Comparison of ENCODE assay signal across 21 cellular contexts in the genomic region with DNA sequence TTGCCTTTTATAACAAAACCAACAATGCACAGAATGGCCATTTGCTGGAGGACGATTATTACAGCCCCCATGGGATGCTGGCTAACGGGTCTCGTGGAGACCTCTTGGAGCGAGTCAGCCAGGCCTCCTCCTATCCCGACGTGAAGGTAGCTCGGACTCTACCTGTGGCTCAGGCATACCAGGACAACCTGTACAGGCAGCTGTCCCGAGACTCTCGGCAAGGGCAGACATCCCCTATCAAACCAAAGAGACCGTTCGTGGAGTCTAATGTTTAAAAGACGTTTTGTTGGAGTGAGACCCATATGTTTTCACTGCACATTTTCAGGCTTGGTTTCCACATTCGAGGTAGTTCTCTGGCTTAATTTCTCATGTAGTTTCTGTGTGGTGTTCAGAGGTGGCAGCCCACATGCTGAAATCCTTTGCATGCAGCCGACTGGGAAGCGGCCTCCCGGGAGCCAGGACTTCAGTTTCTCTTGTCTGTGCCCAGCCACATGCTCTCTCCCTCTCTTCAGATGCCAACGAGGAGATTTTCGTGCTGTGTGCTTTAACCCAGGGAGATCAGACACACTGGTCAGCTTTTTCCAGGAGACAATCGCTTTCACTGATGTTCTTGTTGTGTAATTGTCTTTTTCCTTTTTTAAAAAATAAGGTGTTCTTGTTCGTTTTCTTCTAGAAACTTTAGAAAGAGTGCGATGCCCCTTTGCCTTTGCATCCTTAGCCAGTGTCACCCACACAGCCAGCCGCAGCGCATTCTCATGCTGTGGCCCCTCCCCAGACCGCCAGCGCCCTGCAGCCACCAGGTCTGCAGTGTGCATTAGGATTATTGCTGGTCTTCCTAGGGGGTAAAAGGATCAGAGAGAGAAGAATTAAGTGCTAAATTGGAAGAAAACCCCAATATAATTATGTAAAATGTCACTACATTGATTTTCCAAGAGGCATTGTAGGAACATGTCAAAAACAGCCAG. TPM values are rescaled to one million over a fixed set of nuclear protein-coding genes. Genes with fewer than 3 reads are reported as not detected.
DNase-seq lines count a peak whose midpoint lies in the region; ATAC-seq, FAIRE-seq and TF ChIP-seq lines count a peak whose summit lies in the region.
"Had no signal": no experiment of that assay in that cellular context is flagged by ENCODE, and none has a peak within 500 bp of the region (broad histone marks: within the 10 kb centered on the region; RNA-seq: fewer than 3 reads in every experiment).

No MANE protein-coding gene starts in this region.

- DNase-seq in activated CD4-positive, alpha-beta T cell treated with anti-CD3 and anti-CD28 coated beads, Interleukin-2, amount 10 ng/mL, durations not matched to agents 7 days and 5 days, result no peak
- no peak for DNase-seq in activated CD4-positive, alpha-beta T cell treated with anti-CD3 and anti-CD28 coated beads for 4 hours
- DNase-seq in K562 (ENCODE audit: extremely low read depth in 1 of 4, low spot score in 3 of 4) (no peak), islet precursor cell (peak; percentile 52), ureter (ENCODE audit: low spot score) (peak; percentile 29), NCI-H1105 treated with DMSO at 0.1 percent for 48 hours (lab: John Stamatoyannopoulos, UW) (no peak)
- DNase-seq in activated T-cell treated with anti-CD3 and anti-CD28 coated beads, Interleukin-2, amount 50 U/mL, for 1 hour, result no peak
- DNase-seq: AML-193, C1 segment of cervical spinal cord, KG1, NCI-H1092 treated with DMSO at 0.1 percent for 48 hours, NCI-H2029 treated with DMSO at 0.1 percent for 48 hours, NCI-H2171, NCI-H345, NCI-H774, OCI-M1, SHP77 had no signal

- TF ChIP-seq CTCF in K562 (IDR thresholded peaks at IDR 0.05 in 2 of 3, conservative IDR thresholded peaks at IDR 0.05 in 1 of 3; ENCODE audit: insufficient read depth in 2 of 3, low read depth in 1 of 3, low read length in 3 of 3), result no peak

- no peaks in the 10 kb centered on the region for H3K9me1 ChIP-seq in K562 (ENCODE audit: control insufficient read depth, insufficient read depth, low read length)

- no peaks in the 10 kb centered on the region for H3K9me3 ChIP-seq in K562 (replicated peaks; ENCODE audit: control insufficient read depth, insufficient read depth, low read depth, low read length)

- CTCF ChIA-PET in activated CD4-positive, alpha-beta T cell treated with anti-CD3 and anti-CD28 coated beads, Interleukin-2, amount 10 ng/mL, durations not matched to agents 7 days and 5 days (lab: Charles Lee), result no interaction called here
- CTCF ChIA-PET in K562 (lab: Yijun Ruan, JAX; ENCODE audit: low intra/inter-chr PET ratio), result no interaction called here

- H3K4me1 ChIP-seq in K562 (replicated peaks in 1 of 2; ENCODE audit: control insufficient read depth in 2 of 2, insufficient read depth in 2 of 2, low read length in 2 of 2), result peaks cover 15 to 30% of the 10 kb centered on the region in 2 experiments

- H3K36me3 Mint-ChIP-seq in activated CD4-positive, alpha-beta T cell treated with anti-CD3 and anti-CD28 coated beads, Interleukin-2, amount 10 ng/mL, durations not matched to agents 7 days and 5 days (ENCODE audit: low read depth), result peaks cover 1% of the 10 kb centered on the region

- POLR2A ChIA-PET in activated CD4-positive, alpha-beta T cell treated with anti-CD3 and anti-CD28 coated beads, Interleukin-2, amount 10 ng/mL, durations not matched to agents 7 days and 5 days (lab: Charles Lee), result no interaction called here
- POLR2A ChIA-PET in K562 (lab: Yijun Ruan, JAX), result interaction anchor here (0.6 to 0.7 kb wide), 2 partner anchors 23 to 300 kb away, joined by 3 read pairs; no protein-coding TSS in a partner anchor

- no peak overlapping the region for H3K4me3 Mint-ChIP-seq in activated CD4-positive, alpha-beta T cell treated with anti-CD3 and anti-CD28 coated beads, Interleukin-2, amount 10 ng/mL, durations not matched to agents 7 days and 5 days

- no TSS peak for BruUV-seq in K562 (replicated peaks; lab: Mats Ljungman, UMichigan)

- 84% methylated on average over 25 of the region's 25 CpGs for WGBS in K562 (ENCODE audit: insufficient coverage, low coverage, missing lambda C conversion rate)

- no peak for FAIRE-seq in K562 (lab: Jason Lieb, UNC)
- FAIRE-seq: D721Med had no signal

- TF ChIP-seq RAD21 in K562 (CRISPR knock-in tag; conservative IDR thresholded peaks at IDR 0.05 in 1 of 2, IDR thresholded peaks at IDR 0.05 in 1 of 2), result no peak

- H3K27ac ChIP-seq in K562 (ENCODE audit: extremely low read depth, low read depth, low read length), result no peak overlapping the region; the same call in 2 of the 3 replicates

- no peaks in the 10 kb centered on the region for H3K79me2 ChIP-seq in K562 (ENCODE audit: control insufficient read depth, insufficient read depth, low read length)

- H3K4me3 ChIP-seq in K562, result no peak overlapping the region

- H3K4me1 Mint-ChIP-seq in activated CD4-positive, alpha-beta T cell treated with anti-CD3 and anti-CD28 coated beads, Interleukin-2, amount 10 ng/mL, durations not matched to agents 7 days and 5 days, result peaks cover 41% of the 10 kb centered on the region

- H3K4me2 ChIP-seq in K562 (ENCODE audit: insufficient read depth, low read length), result no peak overlapping the region

- TF ChIP-seq EP300 in K562 (IDR thresholded peaks at IDR 0.05; ENCODE audit: low read length), result no peak

- H2AFZ ChIP-seq in K562 (ENCODE audit: low read depth, low read length), result no peak overlapping the region

- peak overlapping the region; percentile 4 for H3K27ac Mint-ChIP-seq in activated CD4-positive, alpha-beta T cell treated with anti-CD3 and anti-CD28 coated beads, Interleukin-2, amount 10 ng/mL, durations not matched to agents 7 days and 5 days

- 0 out of 3 replicates have a peak, but pooled peaks cover 2% of the 10 kb centered on the region for H3K36me3 ChIP-seq in K562 (ENCODE audit: control insufficient read depth, insufficient read depth, low read length)

- H3K27me3 ChIP-seq in K562 (ENCODE audit: control insufficient read depth in 2 of 2, insufficient read depth in 2 of 2, low read length in 2 of 2), result no peaks in the 10 kb centered on the region

- no peak for TF ChIP-seq POLR2A in K562 (conservative IDR thresholded peaks at IDR 0.05)

- ATAC-seq in K562, result no peak
- ATAC-seq in esophagus mucosa, result no peak

- H3K27me3 Mint-ChIP-seq in activated CD4-positive, alpha-beta T cell treated with anti-CD3 and anti-CD28 coated beads, Interleukin-2, amount 10 ng/mL, durations not matched to agents 7 days and 5 days, result peaks cover 2% of the 10 kb centered on the region

- in situ Hi-C loops in K562 (cut with MboI), result loop anchor here (5.0 to 25.0 kb wide), 3 partner anchors 55 to 735 kb away; a partner anchor contains a TSS

- H3K9ac ChIP-seq in K562 (ENCODE audit: insufficient read depth in 1 of 2, low read depth in 2 of 2, low read length in 2 of 2), result no peak overlapping the region

- H3K9me3 Mint-ChIP-seq in activated CD4-positive, alpha-beta T cell treated with anti-CD3 and anti-CD28 coated beads, Interleukin-2, amount 10 ng/mL, durations not matched to agents 7 days and 5 days, result no peaks in the 10 kb centered on the region

- no peaks in the 10 kb centered on the region for H4K20me1 ChIP-seq in K562 (replicated peaks; ENCODE audit: control insufficient read depth, insufficient read depth, low read length)

- intact Hi-C loops in K562 (cut with micrococcal nuclease), result no loop called here

RNA-seq across cellular contexts. Expression of a gene that starts 24.1 kb away (rescaled TPM):
- total RNA-seq in activated CD4-positive, alpha-beta T cell treated with anti-CD3 and anti-CD28 coated beads, Interleukin-2, amount 10 ng/mL, durations not matched to agents 7 days and 5 days, result 1 to 10 TPM; 7.9 to 9.5 TPM
- 16.5 and 48.0 TPM in 2 replicates for total RNA-seq in K562 (2011; cell fraction: chromatin; rRNA removed; ENCODE audit: low replicate concordance)
- 47.9 and 50.5 TPM in 2 replicates for total RNA-seq in K562 (2011; cell fraction: nucleolus; rRNA removed)
- 29.9 and 34.5 TPM in 2 replicates for total RNA-seq in K562 (2011; cell fraction: nucleoplasm; rRNA removed)
- total RNA-seq in K562 (2014; rRNA removed) (21.0 and 25.8 TPM in 2 replicates), K562 (2014; rRNA removed; fragmentation: Illumina TruSeq; extraction: Trizol) (11.9 and 12.8 TPM in 2 replicates), K562 (2015; rRNA removed; fragmentation: Illumina TruSeq; extraction: Trizol) (15.8 and 17.4 TPM in 2 replicates), K562 (2021) (26.3 and 30.8 TPM in 2 replicates), ureter (70.8 TPM), esophagus mucosa (39.7 TPM)
- polyA plus RNA-seq in K562 (2011; rRNA removed) (15.0 and 16.5 TPM in 2 replicates), K562 (2014; fragmentation: Illumina TruSeq; extraction: Trizol) (21.6 and 25.2 TPM in 2 replicates), K562 (2014; fragmentation: Nextera tagmentation; extraction: Ambion mirVana) (1 to 10 TPM; 4.0 to 4.9 TPM), K562 (2014; rRNA removed) (27.9 and 31.3 TPM in 2 replicates)
- 16.0 and 38.6 TPM in 2 replicates for polyA plus RNA-seq in K562 (2011; cell fraction: cytosol; rRNA removed)
- polyA plus RNA-seq in K562 (2011; cell fraction: nucleus; rRNA removed), result 19.6 and 33.1 TPM in 2 replicates
- 26.4 and 40.7 TPM in 2 replicates for polyA plus RNA-seq in K562 (2012)
- 7.6 and 10.9 TPM in 2 replicates for polyA minus RNA-seq in K562 (2011; rRNA and poly(A)+ RNA removed)
- 16.5 and 26.0 TPM in 2 replicates for polyA minus RNA-seq in K562 (2011; cell fraction: cytosol; rRNA and poly(A)+ RNA removed)
- polyA minus RNA-seq in K562 (2011; cell fraction: nucleus; rRNA and poly(A)+ RNA removed), result 15.5 and 21.2 TPM in 2 replicates

RNA-seq across cellular contexts. Expression of a gene that starts 54.9 kb away (rescaled TPM):
- 1 to 10 TPM; 4.1 to 5.9 TPM for total RNA-seq in activated CD4-positive, alpha-beta T cell treated with anti-CD3 and anti-CD28 coated beads, Interleukin-2, amount 10 ng/mL, durations not matched to agents 7 days and 5 days
- total RNA-seq in K562 (2011; cell fraction: chromatin; rRNA removed; ENCODE audit: low replicate concordance), result 7.6 and 13.1 TPM in 2 replicates
- total RNA-seq in K562 (2011; cell fraction: nucleolus; rRNA removed), result 8.2 and 9.7 TPM in 2 replicates
- total RNA-seq in K562 (2011; cell fraction: nucleoplasm; rRNA removed), result 6.2 and 6.5 TPM in 2 replicates
- total RNA-seq in K562 (2014; rRNA removed), result 0.61 and 2.5 TPM in 2 replicates
- 0.18 and 0.29 TPM in 2 replicates for total RNA-seq in K562 (2014; rRNA removed; fragmentation: Illumina TruSeq; extraction: Trizol)
- total RNA-seq in K562 (2015; rRNA removed; fragmentation: Illumina TruSeq; extraction: Trizol), result 0.34 and 0.54 TPM in 2 replicates
- 1.6 and 1.8 TPM in 2 replicates for total RNA-seq in K562 (2021)
- polyA plus RNA-seq in K562 (2011; rRNA removed), result 0.22 and 0.29 TPM in 2 replicates
- polyA plus RNA-seq in K562 (2011; cell fraction: cytosol; rRNA removed), result 0.63 and 1.3 TPM in 2 replicates
- 0.95 and 3.8 TPM in 2 replicates for polyA plus RNA-seq in K562 (2011; cell fraction: nucleus; rRNA removed)
- polyA plus RNA-seq in K562 (2012), result 1.7 and 2.6 TPM in 2 replicates
- polyA plus RNA-seq in K562 (2014; fragmentation: Illumina TruSeq; extraction: Trizol), result 0.39 and 0.53 TPM in 2 replicates
- polyA plus RNA-seq in K562 (2014; fragmentation: Nextera tagmentation; extraction: Ambion mirVana), result under 1 TPM in 1 of 2 experiments, not detected in 1; 0.07 TPM
- 0.71 and 1.7 TPM in 2 replicates for polyA plus RNA-seq in K562 (2014; rRNA removed)
- polyA minus RNA-seq in K562 (2011; rRNA and poly(A)+ RNA removed), result 0.21 and 0.95 TPM in 2 replicates
- polyA minus RNA-seq in K562 (2011; cell fraction: cytosol; rRNA and poly(A)+ RNA removed), result 1.2 TPM in 2 replicates
- polyA minus RNA-seq in K562 (2011; cell fraction: nucleus; rRNA and poly(A)+ RNA removed), result 1.7 and 3.2 TPM in 2 replicates
- total RNA-seq in ureter, result 7.5 TPM
- 1.9 TPM for total RNA-seq in esophagus mucosa
- total RNA-seq: H4, HT1080 had no signal

Comparison
In these comparisons a context has a peak if more than half of its experiments do, and no peak if none do; other contexts are left out.
1. DNase-seq: peak in islet precursor cell (single experiment) and ureter (single experiment); none in activated CD4-positive, alpha-beta T cell treated with anti-CD3 and anti-CD28 coated beads, Interleukin-2, amount 10 ng/mL, durations not matched to agents 7 days and 5 days (single experiment), activated CD4-positive, alpha-beta T cell treated with anti-CD3 and anti-CD28 coated beads for 4 hours (0 of 2), K562 (0 of 4), NCI-H1105 treated with DMSO at 0.1 percent for 48 hours (single experiment) and activated T-cell treated with anti-CD3 and anti-CD28 coated beads, Interleukin-2, amount 50 U/mL, for 1 hour (single experiment).